Comparison of ENCODE assay signal across 18 cellular contexts in genomic region chr11:2737226-2737590, GRCh38.
"Had no signal": no experiment of that assay in that cellular context is flagged by ENCODE, and none has a peak within 500 bp of the region (broad histone marks: within the 10 kb centered on the region; RNA-seq: fewer than 3 reads in every experiment).

No MANE protein-coding gene starts in this region.

- H3K36me3 ChIP-seq: breast epithelium, right lobe of liver had no signal

- H3K36me3 Mint-ChIP-seq: activated naive CD4-positive, alpha-beta T cell treated with anti-CD3 and anti-CD28 coated beads, Interleukin-2, amount 50 U/mL, for 72 hours; naive B cell had no signal

- H3K9me3 ChIP-seq: breast epithelium, right lobe of liver had no signal

- H3K27me3 Mint-ChIP-seq: activated CD4-positive, alpha-beta T cell treated with anti-CD3 and anti-CD28 coated beads, Interleukin-2, amount 10 ng/mL, durations not matched to agents 7 days and 5 days; naive B cell; progenitor cell of endocrine pancreas had no signal

- H3K27ac ChIP-seq: breast epithelium, right lobe of liver had no signal

- H3K9me3 Mint-ChIP-seq: activated CD4-positive, alpha-beta T cell treated with anti-CD3 and anti-CD28 coated beads, Interleukin-2, amount 10 ng/mL, durations not matched to agents 7 days and 5 days; activated naive CD4-positive, alpha-beta T cell treated with anti-CD3 and anti-CD28 coated beads, Interleukin-2, amount 50 U/mL, for 72 hours; endodermal cell; naive B cell had no signal

- H3K4me3 Mint-ChIP-seq: activated CD4-positive, alpha-beta T cell treated with anti-CD3 and anti-CD28 coated beads, Interleukin-2, amount 10 ng/mL, durations not matched to agents 7 days and 5 days; endodermal cell; naive B cell had no signal

- H3K4me1 Mint-ChIP-seq: activated CD4-positive, alpha-beta T cell treated with anti-CD3 and anti-CD28 coated beads, Interleukin-2, amount 10 ng/mL, durations not matched to agents 7 days and 5 days had no signal

- H3K4me3 ChIP-seq: breast epithelium, lung, right lobe of liver had no signal

- H3K4me1 ChIP-seq: breast epithelium, right lobe of liver had no signal

- DNase-seq: activated CD4-positive, alpha-beta T cell treated with anti-CD3 and anti-CD28 coated beads, Interleukin-2, amount 10 ng/mL, durations not matched to agents 7 days and 5 days; activated CD4-positive, CD25-positive, alpha-beta regulatory T cell; activated effector memory CD4-positive, alpha-beta T cell treated with anti-CD3 and anti-CD28 coated beads, Interleukin-2, amount 50 U/mL, for 16 hours; activated T-cell treated with anti-CD3 and anti-CD28 coated beads, Interleukin-2, amount 50 U/mL, for 1 hour; anterior cingulate cortex; endodermal cell; erythroblast; hypothalamus; naive B cell; right lobe of liver; stimulated activated CD4-positive, alpha-beta T cell treated with anti-CD3 and anti-CD28 coated beads, Interleukin-12 subunit alpha, Interleukin-12 subunit beta, amount 100 ng/mL, for 4 hours; stimulated activated CD4-positive, alpha-beta T cell treated with anti-CD3 and anti-CD28 coated beads, Interleukin-2, amount 100 ng/mL, for 48 hours; stimulated activated naive CD8-positive, alpha-beta T cell treated with anti-CD3 and anti-CD28 coated beads, Interleukin-15, Interleukin-2, amounts not matched to agents 100 U/mL and 50 U/mL, for 24 hours; T-helper 2 cell had no signal

- H3K27me3 ChIP-seq: breast epithelium, right lobe of liver had no signal

- H3K27ac Mint-ChIP-seq: activated CD4-positive, alpha-beta T cell treated with anti-CD3 and anti-CD28 coated beads, Interleukin-2, amount 10 ng/mL, durations not matched to agents 7 days and 5 days; endodermal cell had no signal

- ATAC-seq: activated naive CD4-positive, alpha-beta T cell treated with anti-CD3 and anti-CD28 coated beads, Interleukin-2, amount 50 U/mL, for 72 hours; right lobe of liver; stimulated activated naive CD8-positive, alpha-beta T cell treated with anti-CD3 and anti-CD28 coated beads, Interleukin-15, Interleukin-2, amounts not matched to agents 100 U/mL and 50 U/mL, for 24 hours had no signal
